In genomic region chr1:62062087-62062486, GRCh38 we compare ENCODE assay signal across 24 cellular contexts.
DNase-seq lines count a peak whose midpoint lies in the region; ATAC-seq and TF ChIP-seq lines count a peak whose summit lies in the region.
"Had no signal": no experiment of that assay in that cellular context is flagged by ENCODE, and none has a peak within 500 bp of the region (broad histone marks: within the 10 kb centered on the region; RNA-seq: fewer than 3 reads in every experiment).

No MANE protein-coding gene starts in this region.

- H3K9me3 ChIP-seq in A673 (ENCODE audit: low read depth, low read length, poor library complexity, severe bottlenecking) (peaks cover 5% of the 10 kb centered on the region), HEK293 (ENCODE audit: control insufficient read depth, insufficient read depth, low read depth, low read length) (no peaks in the 10 kb centered on the region), T-helper 17 cell (ENCODE audit: control insufficient read depth, low read length, poor library complexity, severe bottlenecking) (no peaks in the 10 kb centered on the region)
- H3K9me3 ChIP-seq: Caco-2 had no signal

- H3K36me3 Mint-ChIP-seq in T-helper 17 cell (ENCODE audit: low read depth) (peaks cover 2% of the 10 kb centered on the region), Calu3 (ENCODE audit: insufficient read depth, unreplicated experiment) (no peaks in the 10 kb centered on the region)

- no TSS peak for BruUV-seq in A673 (replicated peaks; lab: Mats Ljungman, UMichigan)
- no TSS peak for BruUV-seq in Calu3 (replicated peaks; lab: Mats Ljungman, UMichigan)

- H3K4me1 Mint-ChIP-seq in T-helper 17 cell, result no peaks in the 10 kb centered on the region
- H3K4me1 Mint-ChIP-seq in Calu3 (ENCODE audit: low read depth, unreplicated experiment), result peaks cover 8% of the 10 kb centered on the region
- H3K4me1 Mint-ChIP-seq: B cell had no signal

- DNase-seq in A673 (ENCODE audit: low spot score), result peak; percentile 62
- peak; percentile 69 for DNase-seq in NCI-H1048 (lab: John Stamatoyannopoulos, UW)
- DNase-seq in T-helper 17 cell, result no peak
- DNase-seq in KBM-7, result no peak
- DNase-seq in Calu3, result no peak
- DNase-seq: 8988T; AML-193; Caco-2; CD4-positive, alpha-beta T cell; CD8-positive, alpha-beta T cell; DMS 273 treated with DMSO at 0.1 percent for 48 hours; DMS153; DMS53; DMS79; DND-41; EL; GDM1 had no signal

- H3K27ac Mint-ChIP-seq in T-helper 17 cell (peak overlapping the region; percentile 11), Calu3 (ENCODE audit: unreplicated experiment) (no peak overlapping the region)
- H3K27ac Mint-ChIP-seq: B cell; CD4-positive, alpha-beta T cell; CD8-positive, alpha-beta T cell had no signal

- no peak overlapping the region for H3K4me3 ChIP-seq in A673 (ENCODE audit: low read depth, low read length, poor library complexity, severe bottlenecking)
- no peak overlapping the region for H3K4me3 ChIP-seq in HEK293 (ENCODE audit: low read depth, low read length)
- H3K4me3 ChIP-seq: BLaER1 treated with 17β-estradiol and CSF1 and Interleukin-3, amounts not matched to agents 10 nM and 100 nM; GM12878 had no signal

- H3K27me3 Mint-ChIP-seq in T-helper 17 cell (no peaks in the 10 kb centered on the region), Calu3 (ENCODE audit: unreplicated experiment) (no peaks in the 10 kb centered on the region)
- H3K27me3 Mint-ChIP-seq: B cell; CD4-positive, alpha-beta T cell had no signal

- H3K27ac ChIP-seq in A673 (ENCODE audit: low read depth, low read length, poor library complexity, severe bottlenecking) (no peak overlapping the region), HEK293 (ENCODE audit: extremely low read depth, low read depth, low read length) (no peak overlapping the region)
- H3K27ac ChIP-seq: BLaER1 treated with 17β-estradiol and CSF1 and Interleukin-3, amounts not matched to agents 10 nM and 100 nM; C4-2B had no signal

- TF ChIP-seq CTCF in A673 (conservative IDR thresholded peaks at IDR 0.05; ENCODE audit: low read depth, low read length) (no peak), HEK293 (tag by site-specific recombination; IDR thresholded peaks at IDR 0.05) (no peak), Calu3 (IDR thresholded peaks at IDR 0.05; ENCODE audit: unreplicated experiment) (no peak)

- H3K4me3 Mint-ChIP-seq in T-helper 17 cell (no peak overlapping the region), Calu3 (ENCODE audit: low read depth, unreplicated experiment) (no peak overlapping the region)
- H3K4me3 Mint-ChIP-seq: B cell; CD4-positive, alpha-beta T cell; CD8-positive, alpha-beta T cell had no signal

- no peaks in the 10 kb centered on the region for H3K9me3 Mint-ChIP-seq in Calu3 (ENCODE audit: low read depth, unreplicated experiment)

- no peaks in the 10 kb centered on the region for H3K36me3 ChIP-seq in A673 (ENCODE audit: insufficient read depth, low read length, poor library complexity, severe bottlenecking)
- H3K36me3 ChIP-seq in HEK293 (ENCODE audit: control insufficient read depth in 2 of 2, insufficient read depth in 1 of 2, low read length in 2 of 2), result no peaks in the 10 kb centered on the region
- H3K36me3 ChIP-seq: BLaER1 treated with 17β-estradiol and CSF1 and Interleukin-3, amounts not matched to agents 10 nM and 100 nM had no signal

- POLR2A ChIA-PET in A673 (lab: Charles Lee; ENCODE audit: low non-redundant PET) (no interaction called here), HEK293 (lab: Yijun Ruan, JAX) (no interaction called here)

- no peaks in the 10 kb centered on the region for H3K27me3 ChIP-seq in A673 (replicated peaks; ENCODE audit: insufficient read depth, low read depth, low read length, poor library complexity)
- H3K27me3 ChIP-seq: BLaER1 treated with 17β-estradiol and CSF1 and Interleukin-3, amounts not matched to agents 10 nM and 100 nM had no signal

- ATAC-seq in T-helper 17 cell (no peak), GM19023 (IDR thresholded peaks at IDR 0.05; ENCODE audit: unreplicated experiment) (no peak), GM21529 (IDR thresholded peaks at IDR 0.05; ENCODE audit: unreplicated experiment) (no peak)
- ATAC-seq: CD8-positive, alpha-beta T cell; GM12878 had no signal

- in situ Hi-C loops in KBM-7 (cut with MboI; ENCODE audit: low pct_unique_long_range_greater_than_20kb, low sequenced_read_pairs), result no loop called here

- CTCF ChIA-PET in A673 (lab: Charles Lee) (no interaction called here), HEK293 (lab: Yijun Ruan, JAX) (no interaction called here), Calu3 (lab: Charles Lee) (no interaction called here)

- intact Hi-C loops in A673 (cut with micrococcal nuclease; ENCODE audit: unreplicated experiment), result no loop called here
- intact Hi-C loops in Calu3 (cut with micrococcal nuclease; ENCODE audit: unreplicated experiment), result no loop called here

- H3K4me1 ChIP-seq in A673 (ENCODE audit: insufficient read depth, low read length, poor library complexity, severe bottlenecking) (peaks cover 16% of the 10 kb centered on the region), HEK293 (ENCODE audit: control insufficient read depth, insufficient read depth, low read length) (peaks cover 6% of the 10 kb centered on the region; the same call in 1 of the 2 replicates)
- H3K4me1 ChIP-seq: Caco-2 had no signal

TF ChIP-seq in HEK293, 187 proteins besides CTCF, POLR2A, EP300 and RAD21:
- TF ChIP-seq OSR2 (tag by site-specific recombination; IDR thresholded peaks at IDR 0.05), result no peak
- peak; percentile 13; the same call in 1 of the 2 replicates for TF ChIP-seq ZNF362 (tag by site-specific recombination; IDR thresholded peaks at IDR 0.05)
- no peak for TF ChIP-seq ZBTB10 (tag by site-specific recombination; IDR thresholded peaks at IDR 0.05)
TF ChIP-seq in HEK293: peak in this region for 1.

Comparison
In these comparisons a context has a peak if more than half of its experiments do, and no peak if none do; other contexts are left out.
1. DNase-seq: peak in A673 (single experiment) and NCI-H1048 (single experiment); none in T-helper 17 cell (0 of 3), KBM-7 (single experiment) and Calu3 (single experiment).